14 cellular contexts compared by ENCODE assay signal in the genomic region with DNA sequence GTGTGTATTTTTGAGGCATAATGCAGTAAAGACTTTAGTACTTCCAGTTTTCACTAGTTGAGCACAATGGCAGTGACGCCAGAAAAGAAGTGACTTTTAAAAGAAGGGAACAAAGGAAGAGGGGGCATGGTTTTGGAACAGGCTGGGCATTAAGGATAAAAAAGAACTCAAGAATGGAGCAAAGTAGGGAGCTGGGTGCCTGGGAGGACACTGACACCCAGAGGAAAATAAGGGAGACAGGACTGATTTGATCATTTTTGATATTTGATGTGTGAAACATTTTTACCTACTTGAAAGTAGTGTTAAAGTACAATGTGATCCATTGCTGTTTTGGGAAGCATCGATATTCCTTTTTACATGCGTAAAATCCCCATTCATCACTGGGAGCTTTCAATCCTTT.
DNase-seq lines count a peak whose midpoint lies in the region; ATAC-seq, FAIRE-seq and TF ChIP-seq lines count a peak whose summit lies in the region.
"Had no signal": no experiment of that assay in that cellular context is flagged by ENCODE, and none has a peak within 500 bp of the region (broad histone marks: within the 10 kb centered on the region; RNA-seq: fewer than 3 reads in every experiment).

No MANE protein-coding gene starts in this region.

- H3K27ac ChIP-seq in neuronal stem cell (replicated peaks; ENCODE audit: low read length), result no peak overlapping the region
- H3K27ac ChIP-seq: HL-60, prostate gland had no signal

- no peak overlapping the region for H3K4me3 ChIP-seq in epithelial cell of proximal tubule (ENCODE audit: low read depth, low read length)
- no peak overlapping the region for H3K4me3 ChIP-seq in neuronal stem cell (ENCODE audit: low read length in 2 of 2)
- H3K4me3 ChIP-seq: prostate gland had no signal

- H3K18ac ChIP-seq in neuronal stem cell (ENCODE audit: low read length), result no peak overlapping the region

- FAIRE-seq in HTR-8/SVneo (lab: Jason Lieb, UNC), result no peak

- H2BK5ac ChIP-seq in neuronal stem cell (ENCODE audit: low read length), result no peak overlapping the region

- H2AK5ac ChIP-seq in neuronal stem cell (ENCODE audit: low read depth, low read length), result no peak overlapping the region

- no peak overlapping the region for H4K91ac ChIP-seq in neuronal stem cell (ENCODE audit: low read depth, low read length, poor library complexity)

- peaks cover 0 to 5% of the 10 kb centered on the region in 2 donors for H3K4me1 ChIP-seq in neuronal stem cell (ENCODE audit: control insufficient read depth in 2 of 2, insufficient read depth in 1 of 2, low read depth in 1 of 2, low read length in 2 of 2)
- H3K4me1 ChIP-seq: prostate gland had no signal

- no peak overlapping the region for H3K14ac ChIP-seq in neuronal stem cell (ENCODE audit: low read length)

- H2BK12ac ChIP-seq in neuronal stem cell (ENCODE audit: low read length), result no peak overlapping the region

- H2BK15ac ChIP-seq in neuronal stem cell (ENCODE audit: low read length), result no peak overlapping the region

- ATAC-seq in GM18519 (IDR thresholded peaks at IDR 0.05; ENCODE audit: low FRiP score, unreplicated experiment), result no peak
- ATAC-seq: Right ventricle myocardium inferior had no signal

- no peak overlapping the region for H3K9ac ChIP-seq in neuronal stem cell (ENCODE audit: low read depth, low read length, poor library complexity)

- no CpG with 5 or more reads among the region's 3 CpGs for whole genome bisulfite sequencing in neuronal stem cell (ENCODE audit: extremely low coverage in 2 of 2, insufficient read length in 2 of 2, insufficient replicate concordance in 1 of 2), 2 donors

- TF ChIP-seq CTCF in epithelial cell of proximal tubule (conservative IDR thresholded peaks at IDR 0.05; ENCODE audit: low read depth, low read length), result peak; percentile 56

- H3K79me1 ChIP-seq in neuronal stem cell (ENCODE audit: low read depth, low read length), result no peaks in the 10 kb centered on the region

- DNase-seq in Ammon's horn (ENCODE audit: low spot score) (peak; percentile 27), LHCN-M2 (ENCODE audit: low read depth) (peak; percentile 20), epithelial cell of proximal tubule (ENCODE audit: low read depth) (no peak), neuronal stem cell (ENCODE audit: low spot score) (no peak), activated gamma-delta T cell (lab: John Stamatoyannopoulos, UW) (no peak), HTR-8/SVneo (ENCODE audit: insufficient read length, low spot score) (no peak)
- no peak for DNase-seq in activated effector memory CD4-positive, alpha-beta T cell treated with Interleukin-2 at 50 U/mL for 16 hours
- DNase-seq: activated CD8-positive, alpha-beta memory T cell treated with anti-CD3 and anti-CD28 coated beads, Interleukin-2, amount 50 U/mL, for 48 hours; MM.1S; NCI-H446 treated with DMSO at 0.1 percent for 48 hours had no signal

- H3K4ac ChIP-seq in neuronal stem cell (ENCODE audit: low read length), result no peak overlapping the region

- no peaks in the 10 kb centered on the region for H3K27me3 ChIP-seq in neuronal stem cell (ENCODE audit: control insufficient read depth in 3 of 3, insufficient read depth in 3 of 3, low read depth in 1 of 3, low read length in 3 of 3)

- no peak overlapping the region for H3K4me2 ChIP-seq in neuronal stem cell (ENCODE audit: insufficient read depth, low read length, poor library complexity, severe bottlenecking)

- no peak overlapping the region for H2BK120ac ChIP-seq in neuronal stem cell (ENCODE audit: low read depth, low read length)

- no peaks in the 10 kb centered on the region for H3K36me3 ChIP-seq in neuronal stem cell (replicated peaks in 1 of 2; ENCODE audit: control insufficient read depth in 2 of 2, insufficient read depth in 2 of 2, low read length in 2 of 2)
- H3K36me3 ChIP-seq: prostate gland had no signal

- no peak overlapping the region for H4K8ac ChIP-seq in neuronal stem cell (ENCODE audit: low read depth, low read length)

- peaks cover 0 to 7% of the 10 kb centered on the region in 2 donors for H3K9me3 ChIP-seq in neuronal stem cell (replicated peaks in 1 of 2; ENCODE audit: control insufficient read depth in 2 of 2, insufficient read depth in 1 of 2, low read depth in 1 of 2, low read length in 2 of 2)
- H3K9me3 ChIP-seq: prostate gland had no signal

- peak overlapping the region; percentile 51 for H2AFZ ChIP-seq in neuronal stem cell (ENCODE audit: low read length)

- no peak overlapping the region for H3K23ac ChIP-seq in neuronal stem cell (ENCODE audit: low read depth, low read length, poor library complexity)

Comparison
In these comparisons a context has a peak if more than half of its experiments do, and no peak if none do; other contexts are left out.
1. DNase-seq: peak in Ammon's horn (single experiment) and LHCN-M2 (single experiment); none in epithelial cell of proximal tubule (single experiment), neuronal stem cell (single experiment), activated gamma-delta T cell (single experiment), activated effector memory CD4-positive, alpha-beta T cell treated with Interleukin-2 at 50 U/mL for 16 hours (single experiment) and HTR-8/SVneo (single experiment).